In genomic region chr3:138944842-138945645, GRCh38 we compare ENCODE assay signal across 1 cellular context.
TF ChIP-seq lines count a peak whose summit lies in the region.

No MANE protein-coding gene starts in this region.

TF ChIP-seq in K562, 482 proteins besides CTCF, POLR2A, EP300 and RAD21 (continued from another document and continues in another):
- no peak for TF ChIP-seq REST (CRISPR knock-in tag; IDR thresholded peaks at IDR 0.05; ENCODE audit: low read depth)
- peak; percentile 49; the same call in 1 of the 2 replicates for TF ChIP-seq ETV5 (CRISPR knock-in tag; IDR thresholded peaks at IDR 0.05; ENCODE audit: low read depth)
- TF ChIP-seq HMBOX1 (IDR thresholded peaks at IDR 0.05) = no peak
- no peak for TF ChIP-seq HDAC1 (IDR thresholded peaks at IDR 0.05)
- no peak for TF ChIP-seq ATF2 (CRISPR knock-in tag; IDR thresholded peaks at IDR 0.05)
- no peak for TF ChIP-seq ZNF76 (CRISPR knock-in tag; IDR thresholded peaks at IDR 0.05; ENCODE audit: borderline replicate concordance)
- no peak for TF ChIP-seq KHSRP (IDR thresholded peaks at IDR 0.05)
- TF ChIP-seq PRMT5 (CRISPR knock-in tag; IDR thresholded peaks at IDR 0.05) = no peak
- TF ChIP-seq FIP1L1 (IDR thresholded peaks at IDR 0.05; ENCODE audit: low read depth, low read length, poor library complexity, severe bottlenecking) = peak; percentile 66
- TF ChIP-seq ZNF780A (CRISPR knock-in tag; IDR thresholded peaks at IDR 0.05) = no peak
- no peak for TF ChIP-seq TSC22D4 (tag; IDR thresholded peaks at IDR 0.05)
- TF ChIP-seq EHMT2 (IDR thresholded peaks at IDR 0.05) = no peak
- TF ChIP-seq XRCC4 (IDR thresholded peaks at IDR 0.05; ENCODE audit: extremely low read depth, insufficient read depth, insufficient read length) = no peak
- no peak for TF ChIP-seq DLX4 (CRISPR knock-in tag; IDR thresholded peaks at IDR 0.05)
- TF ChIP-seq ZBTB49 (CRISPR knock-in tag; IDR thresholded peaks at IDR 0.05; ENCODE audit: borderline replicate concordance) = no peak
- TF ChIP-seq IRF2 (CRISPR knock-in tag; IDR thresholded peaks at IDR 0.05) = no peak
- peak; percentile 76 for TF ChIP-seq HNRNPLL (IDR thresholded peaks at IDR 0.05; ENCODE audit: low read depth, low read length, poor library complexity, severe bottlenecking)
- TF ChIP-seq ARID4B (CRISPR knock-in tag; IDR thresholded peaks at IDR 0.05) = peak; percentile 44; the same call in 1 of the 2 replicates
- no peak for TF ChIP-seq ZBTB17 (CRISPR knock-in tag; IDR thresholded peaks at IDR 0.05)
- TF ChIP-seq NR3C1 (CRISPR knock-in tag; IDR thresholded peaks at IDR 0.05) = no peak
- TF ChIP-seq ARHGAP35 (IDR thresholded peaks at IDR 0.05; ENCODE audit: partially characterized antibody) = no peak
- TF ChIP-seq UBTF (IDR thresholded peaks at IDR 0.05; ENCODE audit: borderline replicate concordance in 1 of 2, low read depth in 2 of 2, low read length in 2 of 2) = peak; percentile 83 to 95
- TF ChIP-seq POLR2B (IDR thresholded peaks at IDR 0.05; ENCODE audit: low read depth, partially characterized antibody) = no peak
- no peak for TF ChIP-seq ZNF444 (CRISPR knock-in tag; IDR thresholded peaks at IDR 0.05)
- TF ChIP-seq GTF2E2 (tag; IDR thresholded peaks at IDR 0.05) = no peak
- TF ChIP-seq ZNF778 (CRISPR knock-in tag; IDR thresholded peaks at IDR 0.05) = no peak
- 0 out of 2 replicates have a peak, but pooled peaks have one; percentile 10 for TF ChIP-seq ATF7 (IDR thresholded peaks at IDR 0.05)
- 0 out of 4 replicates have a peak, but pooled peaks of 1 of the 2 experiments have one; percentile 13 for TF ChIP-seq ARNT (IDR thresholded peaks at IDR 0.05)
- no peak for TF ChIP-seq SNAPC5 (CRISPR knock-in tag; IDR thresholded peaks at IDR 0.05)
- TF ChIP-seq NCOA6 (IDR thresholded peaks at IDR 0.05) = no peak
- no peak for TF ChIP-seq ZNF436 (CRISPR knock-in tag; IDR thresholded peaks at IDR 0.05)
- TF ChIP-seq NFYB (IDR thresholded peaks at IDR 0.05; ENCODE audit: extremely low read depth, insufficient read length) = no peak
- TF ChIP-seq ZBTB11 (CRISPR knock-in tag; IDR thresholded peaks at IDR 0.05) = peak in 1 of 3 experiments; percentile 65; a peak in 1 of 6 replicates
- TF ChIP-seq TOE1 (IDR thresholded peaks at IDR 0.05; ENCODE audit: borderline replicate concordance) = peak; percentile 28
- no peak for TF ChIP-seq TOE1 (CRISPR knock-in tag; IDR thresholded peaks at IDR 0.05; ENCODE audit: borderline replicate concordance, low read depth)
- TF ChIP-seq ZNF551 (CRISPR knock-in tag; IDR thresholded peaks at IDR 0.05) = no peak
- TF ChIP-seq PHTF2 (CRISPR knock-in tag; IDR thresholded peaks at IDR 0.05) = no peak
- TF ChIP-seq KDM1A (IDR thresholded peaks at IDR 0.05) = no peak
